Comparison of ENCODE assay signal across 15 cellular contexts in the genomic region with DNA sequence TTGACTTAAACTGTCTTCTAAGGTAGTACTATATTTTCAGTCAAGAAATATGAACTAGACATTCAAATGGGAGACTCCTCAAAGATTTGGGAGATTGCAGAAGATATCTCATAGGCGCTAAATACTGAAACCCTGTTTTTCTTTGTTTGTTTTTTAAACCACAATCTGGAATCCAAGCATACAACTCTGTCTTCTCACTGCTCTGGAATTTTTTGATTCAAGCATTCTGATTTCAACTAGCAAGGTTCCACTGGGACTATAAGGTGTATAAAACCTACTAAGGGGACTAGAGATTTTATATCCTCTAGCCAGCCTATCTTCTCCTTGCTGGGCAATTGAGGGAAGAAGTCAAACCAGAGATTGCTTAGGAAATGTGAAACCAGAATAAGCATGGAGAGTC.
DNase-seq lines count a peak whose midpoint lies in the region; ATAC-seq and TF ChIP-seq lines count a peak whose summit lies in the region.
"Had no signal": no experiment of that assay in that cellular context is flagged by ENCODE, and none has a peak within 500 bp of the region (broad histone marks: within the 10 kb centered on the region; RNA-seq: fewer than 3 reads in every experiment).

No MANE protein-coding gene starts in this region.

- H3K4me3 ChIP-seq in GM23248: no peak overlapping the region
- no peak overlapping the region for H3K4me3 ChIP-seq in foreskin fibroblast (ENCODE audit: low read depth in 1 of 2, low read length in 2 of 2)
- H3K4me3 ChIP-seq in mesendoderm (ENCODE audit: low read length): no peak overlapping the region
- H3K4me3 ChIP-seq: HAP-1, neural progenitor cell, skin epidermis had no signal

- no peak overlapping the region for H2BK120ac ChIP-seq in mesendoderm (ENCODE audit: low read depth, low read length)

- H3K36me3 ChIP-seq in GM23248 (ENCODE audit: low read depth) (no peaks in the 10 kb centered on the region), mesendoderm (ENCODE audit: control insufficient read depth, insufficient read depth, low read length) (no peaks in the 10 kb centered on the region)
- H3K36me3 ChIP-seq: HAP-1, neural progenitor cell had no signal

- no peak overlapping the region for H2AK5ac ChIP-seq in mesendoderm (ENCODE audit: low read length)

- H4K5ac ChIP-seq in mesendoderm (ENCODE audit: low read length): no peak overlapping the region

- H3K27ac ChIP-seq in GM23248 (no peak overlapping the region), mesendoderm (ENCODE audit: low read depth, low read length) (no peak overlapping the region)
- H3K27ac ChIP-seq: neural progenitor cell, skin epidermis had no signal

- no peak for ATAC-seq in T-cell (replicated peaks in 1 of 4)
- ATAC-seq: CD8-positive, alpha-beta T cell had no signal

- H3F3A ChIP-seq in GM23248 (ENCODE audit: insufficient read depth): peaks cover 10% of the 10 kb centered on the region; the same call in 1 of the 2 replicates

- H4K8ac ChIP-seq in mesendoderm (ENCODE audit: low read depth, low read length): no peak overlapping the region

- 0 out of 2 replicates have a peak, but pooled peaks cover 3% of the 10 kb centered on the region for H3K9me2 ChIP-seq in GM23248 (ENCODE audit: insufficient read depth)

- H3K27me3 ChIP-seq in GM23248 (replicated peaks; ENCODE audit: insufficient read depth) (no peaks in the 10 kb centered on the region), mesendoderm (ENCODE audit: insufficient read depth, low read length, poor library complexity) (no peaks in the 10 kb centered on the region)
- H3K27me3 ChIP-seq: neural progenitor cell had no signal

- H2AFZ ChIP-seq in GM23248: no peak overlapping the region
- H2AFZ ChIP-seq: neural progenitor cell had no signal

- H3K79me2 ChIP-seq in GM23248 (ENCODE audit: insufficient read depth) (no peaks in the 10 kb centered on the region), mesendoderm (ENCODE audit: control insufficient read depth, insufficient read depth, low read length) (no peaks in the 10 kb centered on the region)

- H3K79me1 ChIP-seq in mesendoderm (ENCODE audit: low read length): no peaks in the 10 kb centered on the region

- CTCF ChIA-PET in T-cell (lab: Charles Lee) (no interaction called here), MCF 10A (lab: Yijun Ruan, JAX) (no interaction called here)

- H3K18ac ChIP-seq in mesendoderm (ENCODE audit: low read length): no peak overlapping the region

- H3K4ac ChIP-seq in mesendoderm (ENCODE audit: low read depth, low read length): no peak overlapping the region

- H2BK15ac ChIP-seq in mesendoderm (replicated peaks; ENCODE audit: low read depth): no peak overlapping the region

- H3K4me3 Mint-ChIP-seq in T-cell: no peak overlapping the region
- no peak overlapping the region for H3K4me3 Mint-ChIP-seq in MCF 10A (ENCODE audit: unreplicated experiment)
- H3K4me3 Mint-ChIP-seq: CD8-positive, alpha-beta T cell; neural progenitor cell had no signal

- H3K4me1 ChIP-seq in GM23248 (ENCODE audit: insufficient read depth) (peaks cover 11% of the 10 kb centered on the region), mesendoderm (ENCODE audit: control insufficient read depth, low read depth, low read length) (no peaks in the 10 kb centered on the region)
- H3K4me1 ChIP-seq: HAP-1, neural progenitor cell had no signal

- H3K9me3 Mint-ChIP-seq in T-cell (peaks cover 7 to 15% (median 9%) of the 10 kb centered on the region in 3 donors), MCF 10A (ENCODE audit: unreplicated experiment) (peaks cover 10% of the 10 kb centered on the region)
- H3K9me3 Mint-ChIP-seq: neural progenitor cell had no signal

- peaks cover 5% of the 10 kb centered on the region for H3K36me3 Mint-ChIP-seq in T-cell
- H3K36me3 Mint-ChIP-seq in MCF 10A (ENCODE audit: insufficient read depth, unreplicated experiment): no peaks in the 10 kb centered on the region
- H3K36me3 Mint-ChIP-seq: neural progenitor cell had no signal

- in situ Hi-C loops in GM23248 (cut with MboI): no loop called here

- no peaks in the 10 kb centered on the region for H4K20me1 ChIP-seq in GM23248 (ENCODE audit: insufficient read depth)

- DNase-seq in GM23248: peak; percentile 43
- DNase-seq in T-cell: no peak
- peak; percentile 11 to 45 for DNase-seq in foreskin fibroblast
- peak; percentile 8 for DNase-seq in stromal cell of bone marrow (ENCODE audit: low read depth)
- no peak for DNase-seq in MCF 10A (ENCODE audit: unreplicated experiment)
- no peak for DNase-seq in mesendoderm
- DNase-seq in activated CD8-positive, alpha-beta memory T cell treated with anti-CD3 and anti-CD28 coated beads, Interleukin-2, amount 50 U/mL, for 48 hours: no peak
- DNase-seq: activated CD4-positive, alpha-beta T cell treated with anti-CD3 and anti-CD28 coated beads, Interleukin-2, amount 50 U/mL, for 4 hours; activated T-cell treated with anti-CD3 and anti-CD28 coated beads, Interleukin-2, amount 50 U/mL, for 48 hours; CD8-positive, alpha-beta T cell; NCI-H1092 treated with DMSO at 0.1 percent for 48 hours; stimulated activated naive CD4-positive, alpha-beta T cell treated with Interleukin-2 at 50 U/mL for 16 hours had no signal

- H3K4me2 ChIP-seq in GM23248 (ENCODE audit: unreplicated experiment): no peak overlapping the region
- H3K4me2 ChIP-seq in mesendoderm (ENCODE audit: low read length): no peak overlapping the region
- H3K4me2 ChIP-seq: neural progenitor cell had no signal

- no peaks in the 10 kb centered on the region for H3K27me3 Mint-ChIP-seq in T-cell
- H3K27me3 Mint-ChIP-seq in MCF 10A (ENCODE audit: insufficient read depth, unreplicated experiment): no peaks in the 10 kb centered on the region

- no peak overlapping the region for H2BK5ac ChIP-seq in mesendoderm (ENCODE audit: low read length)

- BruUV-seq in MCF 10A (replicated peaks; lab: Mats Ljungman, UMichigan): no TSS peak

- no peak overlapping the region for H3K56ac ChIP-seq in mesendoderm (ENCODE audit: low read length)

- no peak for TF ChIP-seq CTCF in foreskin fibroblast (IDR thresholded peaks at IDR 0.05; ENCODE audit: low read depth, low read length)
- no peak for TF ChIP-seq CTCF in MCF 10A (IDR thresholded peaks at IDR 0.05; ENCODE audit: unreplicated experiment)

- 70 to 74% methylated on average over 1 of the region's 1 CpG for WGBS in GM23248 (ENCODE audit: low coverage in 1 of 2, low lambda C conversion rate in 2 of 2, missing lambda C conversion rate in 2 of 2), 2 experiments
- WGBS in mesendoderm (ENCODE audit: extremely low coverage, insufficient coverage, low lambda C conversion rate): no CpG with 5 or more reads among the region's 1 CpG

- H3K27ac Mint-ChIP-seq in T-cell (peak overlapping the region; percentile 40 to 64), MCF 10A (ENCODE audit: low read depth, unreplicated experiment) (no peak overlapping the region)
- H3K27ac Mint-ChIP-seq: CD8-positive, alpha-beta T cell; neural progenitor cell had no signal

- H3K4me1 Mint-ChIP-seq in T-cell: peaks cover 41 to 51% (median 49%) of the 10 kb centered on the region in 3 donors
- H3K4me1 Mint-ChIP-seq in MCF 10A (ENCODE audit: insufficient read depth, unreplicated experiment): no peaks in the 10 kb centered on the region

- POLR2A ChIA-PET in T-cell (lab: Charles Lee) (no interaction called here), MCF 10A (lab: Yijun Ruan, JAX) (no interaction called here)

- H3K23ac ChIP-seq in mesendoderm (ENCODE audit: low read length): no peak overlapping the region

- intact Hi-C loops in MCF 10A (cut with micrococcal nuclease): no loop called here

- no peaks in the 10 kb centered on the region for H3K9me3 ChIP-seq in GM23248 (ENCODE audit: low read depth)
- H3K9me3 ChIP-seq: HAP-1 had no signal

- H3K9ac ChIP-seq in GM23248: no peak overlapping the region
- no peak overlapping the region for H3K9ac ChIP-seq in mesendoderm (ENCODE audit: low read length)
- H3K9ac ChIP-seq: neural progenitor cell had no signal

Comparison
In these comparisons a context has a peak if more than half of its experiments do, and no peak if none do; other contexts are left out.
1. DNase-seq: peak in GM23248 (single experiment), foreskin fibroblast (2 of 2) and stromal cell of bone marrow (single experiment); none in T-cell (0 of 34), MCF 10A (single experiment), mesendoderm (single experiment) and activated CD8-positive, alpha-beta memory T cell treated with anti-CD3 and anti-CD28 coated beads, Interleukin-2, amount 50 U/mL, for 48 hours (single experiment).